ENCODE assay signal across 9 cellular contexts in genomic region chr1:119948342-119949214, GRCh38. TPM values are rescaled to one million over a fixed set of nuclear protein-coding genes. Genes with fewer than 3 reads are reported as not detected.
DNase-seq lines count a peak whose midpoint lies in the region; ATAC-seq and TF ChIP-seq lines count a peak whose summit lies in the region.
"Had no signal": no experiment of that assay in that cellular context is flagged by ENCODE, and none has a peak within 500 bp of the region (broad histone marks: within the 10 kb centered on the region; RNA-seq: fewer than 3 reads in every experiment).

No MANE protein-coding gene starts in this region.

- no peak for TF ChIP-seq POLR2A in NB4 (IDR thresholded peaks at IDR 0.05; ENCODE audit: extremely low read depth, insufficient read length)

- peak; percentile 96 for TF ChIP-seq RAD21 in SK-N-SH (IDR thresholded peaks at IDR 0.05; ENCODE audit: low read length)

- H3K4me3 Mint-ChIP-seq in CD4-positive, alpha-beta T cell: no peak overlapping the region
- H3K4me3 Mint-ChIP-seq in activated naive CD4-positive, alpha-beta T cell treated with anti-CD3 and anti-CD28 coated beads for 36 hours: no peak overlapping the region
- no peak overlapping the region for H3K4me3 Mint-ChIP-seq in progenitor cell of endocrine pancreas (ENCODE audit: low read depth)
- H3K4me3 Mint-ChIP-seq: IgD-negative memory B cell had no signal

- H3F3A ChIP-seq in SK-N-SH (replicated peaks; ENCODE audit: insufficient read depth): peaks cover 44% of the 10 kb centered on the region

- no peak overlapping the region for H3K27ac ChIP-seq in CD4-positive, alpha-beta T cell (ENCODE audit: low read depth, low read length)
- peak overlapping the region in 1 of 2 experiments; percentile 89; a peak in 2 of 4 replicates for H3K27ac ChIP-seq in SK-N-SH (ENCODE audit: low read depth in 2 of 2, low read length in 1 of 2)

- H3K4me2 ChIP-seq in SK-N-SH: no peak overlapping the region

- H4K20me1 ChIP-seq in SK-N-SH (ENCODE audit: insufficient read depth): no peaks in the 10 kb centered on the region

- H3K4me1 Mint-ChIP-seq in CD4-positive, alpha-beta T cell (ENCODE audit: low read depth): no peaks in the 10 kb centered on the region
- peaks cover 4% of the 10 kb centered on the region for H3K4me1 Mint-ChIP-seq in activated naive CD4-positive, alpha-beta T cell treated with anti-CD3 and anti-CD28 coated beads for 36 hours (ENCODE audit: low read depth)
- no peaks in the 10 kb centered on the region for H3K4me1 Mint-ChIP-seq in progenitor cell of endocrine pancreas (ENCODE audit: low read depth)

- H2AFZ ChIP-seq in SK-N-SH (ENCODE audit: low read depth): no peak overlapping the region

- intact Hi-C loops in CD4-positive, alpha-beta T cell (cut with DNase I, micrococcal nuclease): loop anchor here in 1 of 2 experiments (10.0 kb wide), 1 partner anchor 196 kb away; no protein-coding TSS in a partner anchor
- intact Hi-C loops in activated naive CD4-positive, alpha-beta T cell treated with anti-CD3 and anti-CD28 coated beads for 36 hours (cut with micrococcal nuclease): loop anchor here (1.0 kb wide), 1 partner anchor 195 kb away; no protein-coding TSS in a partner anchor
- intact Hi-C loops in Right ventricle myocardium superior (cut with DNase I): no loop called here

- peaks cover 0 to 20% of the 10 kb centered on the region in 2 experiments; a peak in 2 of 4 replicates for H3K4me1 ChIP-seq in SK-N-SH (ENCODE audit: control insufficient read depth in 1 of 2, insufficient read depth in 2 of 2, low read depth in 1 of 2, low read length in 1 of 2)

- peak; percentile 54 for ATAC-seq in CD4-positive, alpha-beta T cell (ENCODE audit: poor library complexity)
- ATAC-seq in GM21576 (IDR thresholded peaks at IDR 0.05; ENCODE audit: unreplicated experiment): peak; percentile 68
- peak; percentile 91 for ATAC-seq in Right ventricle myocardium superior (ENCODE audit: poor library complexity)

- peaks cover 82% of the 10 kb centered on the region for H3K36me3 Mint-ChIP-seq in CD4-positive, alpha-beta T cell (ENCODE audit: low read depth)
- peaks cover 17% of the 10 kb centered on the region for H3K36me3 Mint-ChIP-seq in activated naive CD4-positive, alpha-beta T cell treated with anti-CD3 and anti-CD28 coated beads for 36 hours (ENCODE audit: low read depth)
- H3K36me3 Mint-ChIP-seq in progenitor cell of endocrine pancreas (ENCODE audit: insufficient read depth): peaks cover 21% of the 10 kb centered on the region

- peaks cover 37 to 78% of the 10 kb centered on the region in 2 experiments for H3K36me3 ChIP-seq in SK-N-SH (replicated peaks in 1 of 2; ENCODE audit: control insufficient read depth in 1 of 2, insufficient read depth in 2 of 2, low read length in 1 of 2)

- peak; percentile 73 for TF ChIP-seq CTCF in CD4-positive, alpha-beta T cell (IDR thresholded peaks at IDR 0.05)
- TF ChIP-seq CTCF in NB4 (IDR thresholded peaks at IDR 0.05; ENCODE audit: low read depth, low read length) (peak; percentile 92), SK-N-SH (IDR thresholded peaks at IDR 0.05) (peak; percentile 92), progenitor cell of endocrine pancreas (IDR thresholded peaks at IDR 0.05; ENCODE audit: unreplicated experiment) (peak; percentile 89)

- H3K9me3 ChIP-seq in CD4-positive, alpha-beta T cell (ENCODE audit: control insufficient read depth, low read length): no peaks in the 10 kb centered on the region
- no peaks in the 10 kb centered on the region for H3K9me3 ChIP-seq in SK-N-SH

- POLR2A ChIA-PET in CD4-positive, alpha-beta T cell (lab: Charles Lee): no interaction called here
- POLR2A ChIA-PET in SK-N-SH (lab: Yijun Ruan, JAX): no interaction called here

- WGBS in SK-N-SH (ENCODE audit: low lambda C conversion rate): 41% methylated on average over 5 of the region's 6 CpGs

- no peaks in the 10 kb centered on the region for H3K9me3 Mint-ChIP-seq in CD4-positive, alpha-beta T cell
- no peaks in the 10 kb centered on the region for H3K9me3 Mint-ChIP-seq in activated naive CD4-positive, alpha-beta T cell treated with anti-CD3 and anti-CD28 coated beads for 36 hours
- no peaks in the 10 kb centered on the region for H3K9me3 Mint-ChIP-seq in progenitor cell of endocrine pancreas (ENCODE audit: low read depth)
- H3K9me3 Mint-ChIP-seq: IgD-negative memory B cell had no signal

- no peaks in the 10 kb centered on the region for H3K27me3 Mint-ChIP-seq in CD4-positive, alpha-beta T cell
- no peaks in the 10 kb centered on the region for H3K27me3 Mint-ChIP-seq in activated naive CD4-positive, alpha-beta T cell treated with anti-CD3 and anti-CD28 coated beads for 36 hours (ENCODE audit: low read depth)
- H3K27me3 Mint-ChIP-seq in progenitor cell of endocrine pancreas: no peaks in the 10 kb centered on the region
- H3K27me3 Mint-ChIP-seq: IgD-negative memory B cell had no signal

- H3K9me2 ChIP-seq in SK-N-SH: no peaks in the 10 kb centered on the region

- no peak for TF ChIP-seq EP300 in SK-N-SH (IDR thresholded peaks at IDR 0.05; ENCODE audit: borderline replicate concordance in 1 of 2, low read depth in 1 of 2, low read length in 1 of 2)

- no peak overlapping the region for H3K27ac Mint-ChIP-seq in CD4-positive, alpha-beta T cell
- H3K27ac Mint-ChIP-seq in activated naive CD4-positive, alpha-beta T cell treated with anti-CD3 and anti-CD28 coated beads for 36 hours: no peak overlapping the region
- no peak overlapping the region for H3K27ac Mint-ChIP-seq in progenitor cell of endocrine pancreas

- H3K79me2 ChIP-seq in SK-N-SH (ENCODE audit: insufficient read depth): peaks cover 29% of the 10 kb centered on the region

- DNase-seq in CD4-positive, alpha-beta T cell: peak; percentile 52 to 72 (median 58)
- DNase-seq in NB4 (ENCODE audit: low read depth) (peak; percentile 78), SK-N-SH (peak; percentile 51), Right ventricle myocardium superior (peak; percentile 87), progenitor cell of endocrine pancreas (ENCODE audit: low spot score, unreplicated experiment) (peak; percentile 67), ureter (ENCODE audit: low spot score) (peak; percentile 83)
- DNase-seq in activated naive CD4-positive, alpha-beta T cell treated with anti-CD3 and anti-CD28 coated beads for 36 hours: peak; percentile 88

- H3K4me3 ChIP-seq in NB4 (ENCODE audit: low read depth, low read length) (no peak overlapping the region), SK-N-SH (ENCODE audit: low read depth in 2 of 2, low read length in 1 of 2) (no peak overlapping the region; a peak in 1 of 4 replicates)

- no peak overlapping the region for H3K9ac ChIP-seq in SK-N-SH

- CTCF ChIA-PET in CD4-positive, alpha-beta T cell (lab: Charles Lee): interaction anchor here (1.2 to 2.3 kb wide), 4 partner anchors 8 to 22 kb away, joined by 4 to 8 read pairs (median 4); no protein-coding TSS in a partner anchor
- CTCF ChIA-PET in SK-N-SH (lab: Yijun Ruan, JAX): interaction anchor here (0.6 to 7.4 kb wide), 26 partner anchors 9 to 228 kb away, joined by 3 to 105 read pairs (median 6); partner anchors contain the start of gene SEC22B
- CTCF ChIA-PET in activated naive CD4-positive, alpha-beta T cell treated with anti-CD3 and anti-CD28 coated beads for 36 hours (lab: Charles Lee): interaction anchor here (0.8 to 1.6 kb wide), 11 partner anchors 10 to 78 kb away, joined by 3 to 7 read pairs (median 4); no protein-coding TSS in a partner anchor

- no peaks in the 10 kb centered on the region for H3K27me3 ChIP-seq in CD4-positive, alpha-beta T cell (ENCODE audit: control insufficient read depth, insufficient read depth, low read length)
- H3K27me3 ChIP-seq in SK-N-SH (ENCODE audit: insufficient read depth): no peaks in the 10 kb centered on the region

TF ChIP-seq in SK-N-SH, 30 proteins besides CTCF, POLR2A, EP300 and RAD21:
- TF ChIP-seq USF1 (IDR thresholded peaks at IDR 0.05; ENCODE audit: borderline replicate concordance, low read depth): no peak
- TF ChIP-seq PBX3 (IDR thresholded peaks at IDR 0.05): peak; percentile 41
- peak; percentile 92 for TF ChIP-seq SMC3 (IDR thresholded peaks at IDR 0.05; ENCODE audit: low read depth, low read length)
- TF ChIP-seq SIN3A (IDR thresholded peaks at IDR 0.05; ENCODE audit: borderline replicate concordance, low read depth, low read length): no peak

RNA-seq across cellular contexts. Expression of gene ADAM30, which starts 52.3 kb away (rescaled TPM):
- total RNA-seq in CD4-positive, alpha-beta T cell: not detected
- polyA plus RNA-seq in SK-N-SH (2012; rRNA removed): not detected in 2 replicates
- not detected in 2 replicates for polyA plus RNA-seq in SK-N-SH (2012; cell fraction: cytosol; rRNA removed)
- polyA plus RNA-seq in SK-N-SH (2012; cell fraction: nucleus; rRNA removed): not detected in 2 replicates
- not detected for total RNA-seq in activated naive CD4-positive, alpha-beta T cell treated with anti-CD3 and anti-CD28 coated beads for 36 hours
- total RNA-seq in Right ventricle myocardium superior: not detected
- total RNA-seq in progenitor cell of endocrine pancreas: not detected in 2 replicates
- not detected for total RNA-seq in ureter
- polyA plus RNA-seq: IgD-negative memory B cell had no signal
